Comparison of ENCODE assay signal across 28 cellular contexts in genomic region chr14:100802179-100802578, GRCh38.
"Had no signal": no experiment of that assay in that cellular context is flagged by ENCODE, and none has a peak within 500 bp of the region (broad histone marks: within the 10 kb centered on the region; RNA-seq: fewer than 3 reads in every experiment).

No MANE protein-coding gene starts in this region.

- H3K36me3 Mint-ChIP-seq: stimulated activated effector memory CD8-positive, alpha-beta T cell treated with anti-CD3 and anti-CD28 coated beads, Interleukin-12 subunit alpha, Interleukin-12 subunit beta, amount 100 ng/mL, for 72 hours; stimulated activated memory B cell treated with anti-CD40 and anti-IgM and Interleukin-4, amounts not matched to agents 10 μg/mL and 1 μg/mL and 100 μg/mL, for 72 hours; stimulated activated naive B cell treated with anti-CD40 and anti-IgM and Interleukin-4, amounts not matched to agents 10 μg/mL and 1 μg/mL and 100 μg/mL, for 72 hours; type B pancreatic cell had no signal

- H3K9me3 ChIP-seq: suprapubic skin, testis, thoracic aorta, thyroid gland, tibial artery, tibial nerve, transverse colon, upper lobe of left lung, upper lobe of right lung, uterus, vagina had no signal

- H3K4me1 Mint-ChIP-seq: stimulated activated effector memory CD8-positive, alpha-beta T cell treated with anti-CD3 and anti-CD28 coated beads, Interleukin-12 subunit alpha, Interleukin-12 subunit beta, amount 100 ng/mL, for 72 hours; stimulated activated memory B cell treated with anti-CD40 and anti-IgM and Interleukin-4, amounts not matched to agents 10 μg/mL and 1 μg/mL and 100 μg/mL, for 72 hours; stimulated activated naive B cell treated with anti-CD40 and anti-IgM and Interleukin-4, amounts not matched to agents 10 μg/mL and 1 μg/mL and 100 μg/mL, for 72 hours; stimulated activated naive CD8-positive, alpha-beta T cell treated with anti-CD3 and anti-CD28 coated beads, Interleukin-15, amount 100 ng/mL, for 72 hours had no signal

- DNase-seq: stimulated activated CD4-positive, alpha-beta T cell treated with anti-CD3 and anti-CD28 coated beads, Interleukin-2, amount 100 ng/mL, for 48 hours; stimulated activated CD4-positive, alpha-beta T cell treated with anti-CD3 and anti-CD28 coated beads, Interleukin-4, amount 100 ng/mL, for 1 hour; stimulated activated CD4-positive, alpha-beta T cell treated with anti-CD3 and anti-CD28 coated beads, Interleukin-4, amount 100 ng/mL, for 24 hours; stimulated activated CD4-positive, alpha-beta T cell treated with anti-CD3 and anti-CD28 coated beads, Interleukin-4, amount 100 ng/mL, for 4 hours; stimulated activated CD8-positive, alpha-beta memory T cell treated with anti-CD3 and anti-CD28 coated beads, Interleukin-4, amount 100 ng/mL, for 48 hours; stimulated activated naive B cell treated with anti-CD40 and anti-IgM and Interleukin-4, amounts not matched to agents 10 μg/mL and 1 μg/mL and 100 μg/mL, for 72 hours; stimulated activated naive CD4-positive, alpha-beta T cell; stimulated activated naive CD4-positive, alpha-beta T cell treated with Interleukin-2 at 50 U/mL for 16 hours; stimulated activated naive CD8-positive, alpha-beta T cell treated with anti-CD3 and anti-CD28 coated beads, Interleukin-15, amount 100 ng/mL, for 72 hours; stimulated activated naive CD8-positive, alpha-beta T cell treated with anti-CD3 and anti-CD28 coated beads, Interleukin-15, Interleukin-2, amounts not matched to agents 100 U/mL and 50 U/mL, for 24 hours; stomach; substantia nigra; testis; thyroid gland; tibial artery; transverse colon; trophoblast cell; upper lobe of left lung; upper lobe of right lung; uterus had no signal

- H3K9me3 Mint-ChIP-seq: stimulated activated effector memory CD8-positive, alpha-beta T cell treated with anti-CD3 and anti-CD28 coated beads, Interleukin-12 subunit alpha, Interleukin-12 subunit beta, amount 100 ng/mL, for 72 hours; stimulated activated memory B cell treated with anti-CD40 and anti-IgM and Interleukin-4, amounts not matched to agents 10 μg/mL and 1 μg/mL and 100 μg/mL, for 72 hours; stimulated activated naive B cell treated with anti-CD40 and anti-IgM and Interleukin-4, amounts not matched to agents 10 μg/mL and 1 μg/mL and 100 μg/mL, for 72 hours; stimulated activated naive CD8-positive, alpha-beta T cell treated with anti-CD3 and anti-CD28 coated beads, Interleukin-15, amount 100 ng/mL, for 72 hours; stimulated activated naive CD8-positive, alpha-beta T cell treated with anti-CD3 and anti-CD28 coated beads, Interleukin-15, Interleukin-2, amounts not matched to agents 100 ng/mL and 50 ng/mL, for 24 hours; type B pancreatic cell had no signal

- H3K4me3 Mint-ChIP-seq: stimulated activated effector memory CD8-positive, alpha-beta T cell treated with anti-CD3 and anti-CD28 coated beads, Interleukin-12 subunit alpha, Interleukin-12 subunit beta, amount 100 ng/mL, for 72 hours; stimulated activated memory B cell treated with anti-CD40 and anti-IgM and Interleukin-4, amounts not matched to agents 10 μg/mL and 1 μg/mL and 100 μg/mL, for 72 hours; stimulated activated naive B cell treated with anti-CD40 and anti-IgM and Interleukin-4, amounts not matched to agents 10 μg/mL and 1 μg/mL and 100 μg/mL, for 72 hours; stimulated activated naive CD8-positive, alpha-beta T cell treated with anti-CD3 and anti-CD28 coated beads, Interleukin-15, amount 100 ng/mL, for 72 hours; stimulated activated naive CD8-positive, alpha-beta T cell treated with anti-CD3 and anti-CD28 coated beads, Interleukin-15, Interleukin-2, amounts not matched to agents 100 ng/mL and 50 ng/mL, for 24 hours; type B pancreatic cell had no signal

- ATAC-seq: stimulated activated effector memory CD8-positive, alpha-beta T cell treated with anti-CD3 and anti-CD28 coated beads, Interleukin-12 subunit alpha, Interleukin-12 subunit beta, amount 100 ng/mL, for 72 hours; stimulated activated memory B cell treated with anti-CD40 and anti-IgM and Interleukin-4, amounts not matched to agents 10 μg/mL and 1 μg/mL and 100 μg/mL, for 72 hours; stimulated activated naive B cell treated with anti-CD40 and anti-IgM and Interleukin-4, amounts not matched to agents 10 μg/mL and 1 μg/mL and 100 μg/mL, for 72 hours; stimulated activated naive CD8-positive, alpha-beta T cell treated with anti-CD3 and anti-CD28 coated beads, Interleukin-15, amount 100 ng/mL, for 72 hours; stimulated activated naive CD8-positive, alpha-beta T cell treated with anti-CD3 and anti-CD28 coated beads, Interleukin-15, Interleukin-2, amounts not matched to agents 100 U/mL and 50 U/mL, for 24 hours; upper lobe of right lung had no signal

- H3K36me3 ChIP-seq: stomach, suprapubic skin, thoracic aorta, thyroid gland, tibial artery, tibial nerve, transverse colon, upper lobe of left lung, upper lobe of right lung, uterus, vagina had no signal

- H3K4me1 ChIP-seq: stomach, suprapubic skin, testis, thyroid gland, tibial artery, tibial nerve, transverse colon, upper lobe of left lung, upper lobe of right lung, uterus, vagina had no signal

- H3K27ac ChIP-seq: stomach, suprapubic skin, testis, thoracic aorta, thyroid gland, tibial artery, tibial nerve, transverse colon, upper lobe of left lung, upper lobe of right lung, uterus, vagina had no signal

- H3K4me3 ChIP-seq: stomach, suprapubic skin, testis, thoracic aorta, thyroid gland, tibial artery, tibial nerve, transverse colon, upper lobe of left lung, upper lobe of right lung, uterus, vagina had no signal

- H3K27me3 Mint-ChIP-seq: stimulated activated memory B cell treated with anti-CD40 and anti-IgM and Interleukin-4, amounts not matched to agents 10 μg/mL and 1 μg/mL and 100 μg/mL, for 72 hours; stimulated activated naive B cell treated with anti-CD40 and anti-IgM and Interleukin-4, amounts not matched to agents 10 μg/mL and 1 μg/mL and 100 μg/mL, for 72 hours had no signal

- H3K27ac Mint-ChIP-seq: stimulated activated effector memory CD8-positive, alpha-beta T cell treated with anti-CD3 and anti-CD28 coated beads, Interleukin-12 subunit alpha, Interleukin-12 subunit beta, amount 100 ng/mL, for 72 hours; stimulated activated memory B cell treated with anti-CD40 and anti-IgM and Interleukin-4, amounts not matched to agents 10 μg/mL and 1 μg/mL and 100 μg/mL, for 72 hours; stimulated activated naive CD8-positive, alpha-beta T cell treated with anti-CD3 and anti-CD28 coated beads, Interleukin-15, amount 100 ng/mL, for 72 hours; stimulated activated naive CD8-positive, alpha-beta T cell treated with anti-CD3 and anti-CD28 coated beads, Interleukin-15, Interleukin-2, amounts not matched to agents 100 ng/mL and 50 ng/mL, for 24 hours; type B pancreatic cell had no signal
